18 cellular contexts compared by ENCODE assay signal in genomic region chr7:15508258-15508657, GRCh38. TPM values are rescaled to one million over a fixed set of nuclear protein-coding genes. Genes with fewer than 3 reads are reported as not detected.
A peak's percentile ranks its signal among the peaks of the same experiment; 100 is the strongest.
DNase-seq lines count a peak whose midpoint lies in the region; ATAC-seq, FAIRE-seq and TF ChIP-seq lines count a peak whose summit lies in the region.
"Had no signal": no experiment of that assay in that cellular context is flagged by ENCODE, and none has a peak within 500 bp of the region (broad histone marks: within the 10 kb centered on the region; RNA-seq: fewer than 3 reads in every experiment).

No MANE protein-coding gene starts in this region.

- H3K9ac ChIP-seq in smooth muscle cell (ENCODE audit: low read depth), result no peak overlapping the region
- H3K9ac ChIP-seq: neural progenitor cell had no signal

- TF ChIP-seq POLR2A in sigmoid colon (IDR thresholded peaks at IDR 0.05) (no peak), breast epithelium (IDR thresholded peaks at IDR 0.05) (no peak)

- peak overlapping the region; percentile 9 for H3K4me3 ChIP-seq in brain microvascular endothelial cell (ENCODE audit: low read depth, low read length)
- H3K4me3 ChIP-seq in smooth muscle cell, result no peak overlapping the region
- no peak overlapping the region for H3K4me3 ChIP-seq in sigmoid colon
- H3K4me3 ChIP-seq in breast epithelium, result no peak overlapping the region
- H3K4me3 ChIP-seq: ascending aorta, lung, neural progenitor cell, right lobe of liver, thoracic aorta had no signal

- no peak overlapping the region for H3K4me2 ChIP-seq in smooth muscle cell
- H3K4me2 ChIP-seq: neural progenitor cell had no signal

- no peak overlapping the region for H2AFZ ChIP-seq in smooth muscle cell (ENCODE audit: low read depth)
- H2AFZ ChIP-seq: neural progenitor cell had no signal

- H3K27ac ChIP-seq in brain microvascular endothelial cell (peak overlapping the region; percentile 49), smooth muscle cell (ENCODE audit: low read depth) (peak overlapping the region; percentile 29), sigmoid colon (no peak overlapping the region), breast epithelium (no peak overlapping the region)
- H3K27ac ChIP-seq: ascending aorta, neural progenitor cell, right lobe of liver, thoracic aorta had no signal

- DNase-seq in HT-29 (ENCODE audit: low spot score) (peak; percentile 17), brain microvascular endothelial cell (no peak), frontal cortex (ENCODE audit: low spot score in 2 of 2) (no peak), smooth muscle cell (lab: John Stamatoyannopoulos, UW; ENCODE audit: unreplicated experiment) (no peak), sigmoid colon (no peak), NCI-H2171 treated with DMSO at 0.1 percent for 48 hours (lab: John Stamatoyannopoulos, UW) (no peak), breast epithelium (ENCODE audit: low spot score in 2 of 2) (no peak)
- DNase-seq: activated gamma-delta T cell; NCI-H2107; right lobe of liver; stimulated activated CD4-positive, alpha-beta T cell treated with anti-CD3 and anti-CD28 coated beads, Interleukin-4, amount 100 ng/mL, for 24 hours; T-helper 2 cell had no signal

- no peaks in the 10 kb centered on the region for H3K9me3 ChIP-seq in smooth muscle cell (replicated peaks; ENCODE audit: low read depth)
- H3K9me3 ChIP-seq in sigmoid colon, result no peaks in the 10 kb centered on the region
- H3K9me3 ChIP-seq in breast epithelium, result no peaks in the 10 kb centered on the region
- H3K9me3 ChIP-seq: ascending aorta, right lobe of liver, thoracic aorta had no signal

- no peaks in the 10 kb centered on the region for H3K79me2 ChIP-seq in smooth muscle cell (ENCODE audit: low read depth)

- no peak for ATAC-seq in HG02973 (IDR thresholded peaks at IDR 0.05; ENCODE audit: unreplicated experiment)
- ATAC-seq: right lobe of liver had no signal

- intact Hi-C loops in sigmoid colon (cut with DNase I) (no loop called here), breast epithelium (cut with DNase I; ENCODE audit: low total_unique reads) (no loop called here)

- no peak for TF ChIP-seq EP300 in sigmoid colon (IDR thresholded peaks at IDR 0.05)

- no peak for TF ChIP-seq CTCF in brain microvascular endothelial cell (IDR thresholded peaks at IDR 0.05; ENCODE audit: low read depth, low read length, missing control alignments)
- TF ChIP-seq CTCF in smooth muscle cell (IDR thresholded peaks at IDR 0.05; ENCODE audit: borderline replicate concordance, insufficient read depth, poor library complexity, severe bottlenecking), result no peak
- TF ChIP-seq CTCF in sigmoid colon (IDR thresholded peaks at IDR 0.05), result no peak
- no peak for TF ChIP-seq CTCF in breast epithelium (IDR thresholded peaks at IDR 0.05)

- no peaks in the 10 kb centered on the region for H3F3A ChIP-seq in smooth muscle cell (ENCODE audit: low read depth)

- H3K4me1 ChIP-seq in smooth muscle cell (ENCODE audit: low read depth) (no peaks in the 10 kb centered on the region), sigmoid colon (no peaks in the 10 kb centered on the region), breast epithelium (no peaks in the 10 kb centered on the region)
- H3K4me1 ChIP-seq: ascending aorta, neural progenitor cell had no signal

- no peaks in the 10 kb centered on the region for H3K27me3 ChIP-seq in brain microvascular endothelial cell (replicated peaks)
- H3K27me3 ChIP-seq in smooth muscle cell (ENCODE audit: low read depth), result no peaks in the 10 kb centered on the region
- H3K27me3 ChIP-seq in sigmoid colon, result no peaks in the 10 kb centered on the region
- no peaks in the 10 kb centered on the region for H3K27me3 ChIP-seq in breast epithelium
- H3K27me3 ChIP-seq: ascending aorta, neural progenitor cell, right lobe of liver had no signal

- H4K20me1 ChIP-seq in smooth muscle cell (ENCODE audit: low read depth), result no peaks in the 10 kb centered on the region

- peak; percentile 94 for FAIRE-seq in frontal cortex (lab: Jason Lieb, UNC)

- WGBS in smooth muscle cell (ENCODE audit: low lambda C conversion rate), result 68% methylated on average over 3 of the region's 3 CpGs
- WGBS in sigmoid colon, 2 donors, result 11 to 58% methylated on average over 3 of the region's 3 CpGs

- in situ Hi-C loops in brain microvascular endothelial cell (cut with HindIII; ENCODE audit: low pct_ligation_motif_present, low sequenced_read_pairs), result no loop called here

- H3K36me3 ChIP-seq in brain microvascular endothelial cell (replicated peaks) (no peaks in the 10 kb centered on the region), smooth muscle cell (ENCODE audit: low read depth) (no peaks in the 10 kb centered on the region), sigmoid colon (no peaks in the 10 kb centered on the region), breast epithelium (no peaks in the 10 kb centered on the region)
- H3K36me3 ChIP-seq: ascending aorta, neural progenitor cell, right lobe of liver, thoracic aorta had no signal

RNA-seq across cellular contexts. Expression of gene AGMO, which starts 53.6 kb away (rescaled TPM):
- 0.05 and 0.42 TPM in 2 replicates for total RNA-seq in HT-29 (2014; rRNA removed; shearing (Covaris generic))
- total RNA-seq in frontal cortex (under 0.01 TPM), smooth muscle cell (0.27 and 0.90 TPM in 2 replicates), sigmoid colon (under 1 TPM in 2 of 4 donors, not detected in 2; 0.16 to 0.36 TPM), breast epithelium (1 to 10 TPM; 1.4 to 4.3 (median 1.6) TPM)
- polyA plus RNA-seq in smooth muscle cell (0.18 and 0.50 TPM in 2 replicates), sigmoid colon (under 1 TPM in 1 of 3 donors, not detected in 2; 0.42 TPM)
- total RNA-seq: ascending aorta had no signal
- polyA plus RNA-seq: CD14-positive monocyte had no signal

Comparison
In these comparisons a context has a peak if more than half of its experiments do, and no peak if none do; other contexts are left out.
1. H3K27ac ChIP-seq: peak in brain microvascular endothelial cell (single experiment) and smooth muscle cell (single experiment); none in sigmoid colon (0 of 4) and breast epithelium (0 of 2).